Comparison of ENCODE assay signal across 19 cellular contexts in genomic region chr16:46737621-46738214, GRCh38. TPM values are rescaled to one million over a fixed set of nuclear protein-coding genes. Genes with fewer than 3 reads are reported as not detected.
DNase-seq lines count a peak whose midpoint lies in the region; ATAC-seq and TF ChIP-seq lines count a peak whose summit lies in the region.
"Had no signal": no experiment of that assay in that cellular context is flagged by ENCODE, and none has a peak within 500 bp of the region (broad histone marks: within the 10 kb centered on the region; RNA-seq: fewer than 3 reads in every experiment).

No MANE protein-coding gene starts in this region.

- H3K4me1 ChIP-seq in right cardiac atrium (ENCODE audit: control insufficient read depth, insufficient read depth, low read length) = no peaks in the 10 kb centered on the region
- H3K4me1 ChIP-seq in trophoblast cell (ENCODE audit: control insufficient read depth in 1 of 2, insufficient read depth in 2 of 2, low read length in 2 of 2) = peaks cover 17 to 22% of the 10 kb centered on the region in 2 experiments
- H3K4me1 ChIP-seq in upper lobe of right lung = no peaks in the 10 kb centered on the region

- TF ChIP-seq CTCF in upper lobe of right lung (IDR thresholded peaks at IDR 0.05) = no peak

- H2AFZ ChIP-seq in trophoblast cell (ENCODE audit: insufficient read depth, low read length, poor library complexity) = peak overlapping the region; percentile 35

- H4K8ac ChIP-seq in trophoblast cell (ENCODE audit: low read depth, low read length) = peak overlapping the region; percentile 45

- peak overlapping the region; percentile 84 for H2AK5ac ChIP-seq in trophoblast cell (ENCODE audit: low read length)

- H3K79me1 ChIP-seq in trophoblast cell (ENCODE audit: low read length) = peaks cover 18% of the 10 kb centered on the region

- H3K27ac ChIP-seq in right cardiac atrium (ENCODE audit: low read length) (peak overlapping the region; percentile 25), trophoblast cell (ENCODE audit: low read depth, low read length) (no peak overlapping the region), upper lobe of right lung (no peak overlapping the region)
- H3K27ac ChIP-seq: HL-60, RWPE1 had no signal

- H2BK12ac ChIP-seq in trophoblast cell (ENCODE audit: low read length) = peak overlapping the region; percentile 90

- ATAC-seq in left ventricle myocardium superior = no peak
- ATAC-seq in right cardiac atrium = no peak
- ATAC-seq in upper lobe of right lung = peak; percentile 18
- no peak for ATAC-seq in HG03095 (IDR thresholded peaks at IDR 0.05; ENCODE audit: unreplicated experiment)

- H3K36me3 ChIP-seq in trophoblast cell (ENCODE audit: control insufficient read depth in 1 of 2, insufficient read depth in 2 of 2, low read length in 2 of 2) = no peaks in the 10 kb centered on the region
- no peaks in the 10 kb centered on the region for H3K36me3 ChIP-seq in upper lobe of right lung

- peak overlapping the region; percentile 65 for H2BK120ac ChIP-seq in trophoblast cell (ENCODE audit: insufficient read depth, low read length, poor library complexity)

- H3K4ac ChIP-seq in trophoblast cell (ENCODE audit: low read depth, low read length) = peak overlapping the region; percentile 24

- H3K18ac ChIP-seq in trophoblast cell (ENCODE audit: low read length) = peak overlapping the region; percentile 63

- DNase-seq in cardiac septum (ENCODE audit: low spot score) (peak; percentile 41), left ventricle myocardium superior (no peak), right cardiac atrium (peak in 1 of 3 donors; percentile 41), trophoblast cell (no peak), upper lobe of right lung (peak; percentile 55), NCI-H2081 treated with DMSO at 0.1 percent for 48 hours (lab: John Stamatoyannopoulos, UW) (no peak), NCI-H1417 (lab: John Stamatoyannopoulos, UW) (no peak)
- DNase-seq: DMS53, GDM1, KBM-7, NCI-H1092, NCI-H1436 treated with DMSO at 0.1 percent for 48 hours, NCI-H2029, NCI-H510A treated with DMSO at 0.1 percent for 48 hours, NCI-H748 treated with DMSO at 0.1 percent for 48 hours had no signal

- peak overlapping the region; percentile 91 for H4K91ac ChIP-seq in trophoblast cell (ENCODE audit: low read depth, low read length)

- no peak overlapping the region for H3K4me2 ChIP-seq in trophoblast cell (ENCODE audit: low read length)

- H3K9me3 ChIP-seq in right cardiac atrium (ENCODE audit: control insufficient read depth, low read length) = no peaks in the 10 kb centered on the region
- no peaks in the 10 kb centered on the region for H3K9me3 ChIP-seq in trophoblast cell (ENCODE audit: insufficient read depth, low read depth, low read length)
- no peaks in the 10 kb centered on the region for H3K9me3 ChIP-seq in upper lobe of right lung

- no peak overlapping the region for H3K9ac ChIP-seq in trophoblast cell (ENCODE audit: low read length)

- WGBS in right cardiac atrium = 75% methylated on average over 14 of the region's 14 CpGs
- no CpG with 5 or more reads among the region's 14 CpGs for WGBS in trophoblast cell (ENCODE audit: extremely low coverage, insufficient coverage, insufficient read length)

- H3K27me3 ChIP-seq in right cardiac atrium (ENCODE audit: control insufficient read depth, insufficient read depth) (no peaks in the 10 kb centered on the region), trophoblast cell (ENCODE audit: insufficient read depth, low read length) (no peaks in the 10 kb centered on the region), upper lobe of right lung (no peaks in the 10 kb centered on the region)

- no peak overlapping the region for H4K12ac ChIP-seq in trophoblast cell (ENCODE audit: low read depth, low read length)

- H3K14ac ChIP-seq in trophoblast cell (ENCODE audit: low read length) = peak overlapping the region; percentile 57

- no peak overlapping the region for H3K23ac ChIP-seq in trophoblast cell (ENCODE audit: low read length)

- intact Hi-C loops in cardiac septum (cut with DNase I) = no loop called here
- intact Hi-C loops in left ventricle myocardium superior (cut with micrococcal nuclease) = no loop called here
- intact Hi-C loops in right cardiac atrium (cut with DNase I) = no loop called here
- intact Hi-C loops in upper lobe of right lung (cut with DNase I) = no loop called here

- no peak overlapping the region for H3K4me3 ChIP-seq in right cardiac atrium (ENCODE audit: low read length)
- H3K4me3 ChIP-seq in trophoblast cell (ENCODE audit: low read depth, low read length) = no peak overlapping the region
- H3K4me3 ChIP-seq in upper lobe of right lung = no peak overlapping the region

- H2BK5ac ChIP-seq in trophoblast cell (ENCODE audit: low read depth, low read length, poor library complexity) = peak overlapping the region; percentile 11

- peaks cover 5% of the 10 kb centered on the region for H3K79me2 ChIP-seq in trophoblast cell (ENCODE audit: control insufficient read depth, insufficient read depth, low read length, poor library complexity)

RNA-seq across cellular contexts. Expression of gene MYLK3, which starts 10.4 kb away (rescaled TPM):
- 150 TPM for total RNA-seq in cardiac septum
- 274 TPM for total RNA-seq in left ventricle myocardium superior
- total RNA-seq in right cardiac atrium = 100 to 1,000 TPM; 285 to 543 (median 321) TPM
- polyA plus RNA-seq in right cardiac atrium = 143 TPM
- 1.8 and 2.2 TPM in 2 replicates for polyA plus RNA-seq in trophoblast cell (2013)
- 0.43 TPM for total RNA-seq in upper lobe of right lung
- polyA plus RNA-seq: CD14-positive monocyte had no signal

RNA-seq across cellular contexts. Expression of gene ORC6, which starts 48.3 kb away (rescaled TPM):
- total RNA-seq in cardiac septum (3.0 TPM), left ventricle myocardium superior (1.3 TPM), right cardiac atrium (1 to 10 TPM; 2.5 to 7.2 (median 4.6) TPM), upper lobe of right lung (0.78 TPM)
- polyA plus RNA-seq in right cardiac atrium = 3.1 TPM
- 51.5 and 52.0 TPM in 2 replicates for polyA plus RNA-seq in trophoblast cell (2013)

RNA-seq across cellular contexts. Expression of gene VPS35, which starts 48.7 kb away (rescaled TPM):
- total RNA-seq in cardiac septum = 86.9 TPM
- 89.2 TPM for total RNA-seq in left ventricle myocardium superior
- 10 to 100 TPM; 77.5 to 94.2 (median 84.9) TPM for total RNA-seq in right cardiac atrium
- polyA plus RNA-seq in right cardiac atrium = 26.7 TPM
- 95.6 and 98.7 TPM in 2 replicates for polyA plus RNA-seq in trophoblast cell (2013)
- 87.6 TPM for total RNA-seq in upper lobe of right lung

Comparison
In these comparisons a context has a peak if more than half of its experiments do, and no peak if none do; other contexts are left out.
1. DNase-seq: peak in cardiac septum (single experiment) and upper lobe of right lung (single experiment); none in left ventricle myocardium superior (single experiment), trophoblast cell (0 of 2), NCI-H2081 treated with DMSO at 0.1 percent for 48 hours (single experiment) and NCI-H1417 (0 of 3).
2. RNA of gene MYLK3, which starts 10.4 kb away (total RNA-seq): 285 to 543 TPM in right cardiac atrium, 274 TPM in left ventricle myocardium superior (single experiment) and 150 TPM in cardiac septum (single experiment); 0.43 TPM in upper lobe of right lung (single experiment); every median in the first group is over 100 times any median in the second.